In genomic region chr5:67643531-67643930, GRCh38 we compare ENCODE assay signal across 21 cellular contexts.
DNase-seq lines count a peak whose midpoint lies in the region; ATAC-seq, FAIRE-seq and TF ChIP-seq lines count a peak whose summit lies in the region.
"Had no signal": no experiment of that assay in that cellular context is flagged by ENCODE, and none has a peak within 500 bp of the region (broad histone marks: within the 10 kb centered on the region; RNA-seq: fewer than 3 reads in every experiment).

No MANE protein-coding gene starts in this region.

- POLR2A ChIA-PET in naive thymus-derived CD4-positive, alpha-beta T cell (lab: Charles Lee): no interaction called here

- no peak overlapping the region for H3K4me3 ChIP-seq in left ventricle myocardium inferior
- H3K4me3 ChIP-seq in astrocyte (ENCODE audit: insufficient read depth, low read depth, low read length): no peak overlapping the region
- H3K4me3 ChIP-seq in osteoblast (ENCODE audit: insufficient read depth, low read length): no peak overlapping the region
- H3K4me3 ChIP-seq in naive thymus-derived CD4-positive, alpha-beta T cell (ENCODE audit: low read length): no peak overlapping the region
- no peak overlapping the region for H3K4me3 ChIP-seq in MG63
- H3K4me3 ChIP-seq: GM23248 had no signal

- intact Hi-C loops in left ventricle myocardium inferior (cut with micrococcal nuclease) (no loop called here), Right ventricle myocardium inferior (cut with DNase I) (no loop called here), left colon (cut with DNase I, micrococcal nuclease) (no loop called here)
- intact Hi-C loops in naive thymus-derived CD4-positive, alpha-beta T cell (cut with micrococcal nuclease): no loop called here

- no peak overlapping the region for H3K4me3 Mint-ChIP-seq in astrocyte (ENCODE audit: unreplicated experiment)
- H3K4me3 Mint-ChIP-seq in naive thymus-derived CD4-positive, alpha-beta T cell: no peak overlapping the region
- H3K4me3 Mint-ChIP-seq: B cell; CD4-positive, alpha-beta memory T cell had no signal

- no peaks in the 10 kb centered on the region for H3K36me3 ChIP-seq in left ventricle myocardium inferior
- H3K36me3 ChIP-seq in astrocyte (ENCODE audit: insufficient read depth, low read length): no peaks in the 10 kb centered on the region
- no peaks in the 10 kb centered on the region for H3K36me3 ChIP-seq in osteoblast (ENCODE audit: insufficient read depth, low read length)
- no peaks in the 10 kb centered on the region for H3K36me3 ChIP-seq in naive thymus-derived CD4-positive, alpha-beta T cell (ENCODE audit: control insufficient read depth in 2 of 3, insufficient read depth in 3 of 3, low read length in 3 of 3)
- no peaks in the 10 kb centered on the region for H3K36me3 ChIP-seq in MG63

- H2AFZ ChIP-seq in astrocyte (ENCODE audit: low read depth, low read length) (no peak overlapping the region), osteoblast (ENCODE audit: low read length) (no peak overlapping the region)
- H2AFZ ChIP-seq: GM23248 had no signal

- H3K27me3 ChIP-seq in left ventricle myocardium inferior (ENCODE audit: low read depth) (no peaks in the 10 kb centered on the region), astrocyte (ENCODE audit: insufficient read depth, low read length) (no peaks in the 10 kb centered on the region), osteoblast (ENCODE audit: insufficient read depth, low read length) (no peaks in the 10 kb centered on the region), MG63 (no peaks in the 10 kb centered on the region)
- no peaks in the 10 kb centered on the region for H3K27me3 ChIP-seq in naive thymus-derived CD4-positive, alpha-beta T cell (ENCODE audit: control insufficient read depth in 2 of 2, insufficient read depth in 2 of 2, low read length in 2 of 2)

- peaks cover 40% of the 10 kb centered on the region for H3K4me1 ChIP-seq in left ventricle myocardium inferior
- peaks cover 8% of the 10 kb centered on the region for H3K4me1 ChIP-seq in astrocyte (ENCODE audit: insufficient read depth, low read length)
- H3K4me1 ChIP-seq in osteoblast (ENCODE audit: insufficient read depth, low read length): peaks cover 16% of the 10 kb centered on the region
- no peaks in the 10 kb centered on the region for H3K4me1 ChIP-seq in naive thymus-derived CD4-positive, alpha-beta T cell (ENCODE audit: control insufficient read depth in 2 of 2, insufficient read depth in 2 of 2, low read length in 2 of 2)

- H3K27ac ChIP-seq in left ventricle myocardium inferior (replicated peaks) (peak overlapping the region; percentile 48), astrocyte (ENCODE audit: low read depth, low read length) (no peak overlapping the region), osteoblast (ENCODE audit: low read depth, low read length) (no peak overlapping the region)
- no peak overlapping the region for H3K27ac ChIP-seq in naive thymus-derived CD4-positive, alpha-beta T cell (ENCODE audit: low read depth, low read length)
- H3K27ac ChIP-seq: 22Rv1, GM23248, KMS-11 had no signal

- no peaks in the 10 kb centered on the region for H3K9me3 Mint-ChIP-seq in astrocyte (ENCODE audit: unreplicated experiment)
- peaks cover 0 to 19% (median 2%) of the 10 kb centered on the region in 11 donors for H3K9me3 Mint-ChIP-seq in naive thymus-derived CD4-positive, alpha-beta T cell

- no peak for FAIRE-seq in astrocyte (lab: Jason Lieb, UNC)
- FAIRE-seq: GM19239, H54, HepG2, HTR-8/SVneo had no signal

- H3K4me2 ChIP-seq in astrocyte (ENCODE audit: low read length) (no peak overlapping the region), osteoblast (ENCODE audit: insufficient read depth, low read length) (no peak overlapping the region)
- H3K4me2 ChIP-seq: KMS-11 had no signal

- CTCF ChIA-PET in naive thymus-derived CD4-positive, alpha-beta T cell (lab: Charles Lee): no interaction called here

- TF ChIP-seq CTCF in left ventricle myocardium inferior (IDR thresholded peaks at IDR 0.05; ENCODE audit: borderline replicate concordance): no peak
- no peak for TF ChIP-seq CTCF in astrocyte (IDR thresholded peaks at IDR 0.05; ENCODE audit: insufficient read depth, low read depth, low read length)
- no peak for TF ChIP-seq CTCF in osteoblast (IDR thresholded peaks at IDR 0.05; ENCODE audit: extremely low read depth, low read depth, low read length)

- no peaks in the 10 kb centered on the region for H3K79me2 ChIP-seq in astrocyte (ENCODE audit: insufficient read depth, low read length)
- H3K79me2 ChIP-seq in osteoblast (ENCODE audit: insufficient read depth, low read length): no peaks in the 10 kb centered on the region

- no peak overlapping the region for H3K27ac Mint-ChIP-seq in astrocyte (ENCODE audit: unreplicated experiment)
- H3K27ac Mint-ChIP-seq in naive thymus-derived CD4-positive, alpha-beta T cell: no peak overlapping the region
- H3K27ac Mint-ChIP-seq: B cell; CD4-positive, alpha-beta memory T cell had no signal

- peaks cover 2% of the 10 kb centered on the region for H3K27me3 Mint-ChIP-seq in astrocyte (ENCODE audit: low read depth, unreplicated experiment)
- no peaks in the 10 kb centered on the region for H3K27me3 Mint-ChIP-seq in naive thymus-derived CD4-positive, alpha-beta T cell

- DNase-seq in left ventricle myocardium inferior (no peak), Right ventricle myocardium inferior (ENCODE audit: missing footprints) (no peak), astrocyte (ENCODE audit: low read depth) (peak; percentile 18), osteoblast (ENCODE audit: insufficient read length, low spot score, missing footprints) (peak; percentile 27), left colon (no peak), MG63 (no peak)
- DNase-seq in activated CD4-positive, alpha-beta T cell treated with anti-CD3 and anti-CD28 coated beads, Interleukin-2, amount 50 U/mL, for 4 hours: no peak
- no peak for DNase-seq in naive thymus-derived CD4-positive, alpha-beta T cell
- DNase-seq: C1 segment of cervical spinal cord; CD4-positive, alpha-beta memory T cell; DMS153; DMS79 treated with DMSO at 0.1 percent for 48 hours; GF-D8; GM23248 had no signal

- H3K4me1 Mint-ChIP-seq in astrocyte (ENCODE audit: low read depth, unreplicated experiment): peaks cover 10% of the 10 kb centered on the region
- peaks cover 0 to 10% (median 7%) of the 10 kb centered on the region in 7 donors for H3K4me1 Mint-ChIP-seq in naive thymus-derived CD4-positive, alpha-beta T cell
- H3K4me1 Mint-ChIP-seq: B cell had no signal

- H4K20me1 ChIP-seq in astrocyte (ENCODE audit: insufficient read depth, low read length) (no peaks in the 10 kb centered on the region), osteoblast (ENCODE audit: insufficient read depth, low read length) (no peaks in the 10 kb centered on the region)

- H3K9me3 ChIP-seq in left ventricle myocardium inferior (replicated peaks) (peaks cover 15% of the 10 kb centered on the region), astrocyte (ENCODE audit: insufficient read depth, low read depth, low read length) (no peaks in the 10 kb centered on the region), osteoblast (ENCODE audit: low read depth, low read length) (no peaks in the 10 kb centered on the region), MG63 (no peaks in the 10 kb centered on the region; the same call in 1 of the 2 replicates)
- H3K9me3 ChIP-seq in naive thymus-derived CD4-positive, alpha-beta T cell (ENCODE audit: control insufficient read depth in 2 of 3, low read length in 3 of 3): no peaks in the 10 kb centered on the region

- H3K36me3 Mint-ChIP-seq in astrocyte (ENCODE audit: low read depth, unreplicated experiment): no peaks in the 10 kb centered on the region
- H3K36me3 Mint-ChIP-seq in naive thymus-derived CD4-positive, alpha-beta T cell: no peaks in the 10 kb centered on the region
- H3K36me3 Mint-ChIP-seq: CD4-positive, alpha-beta memory T cell had no signal

- ATAC-seq in Right ventricle myocardium inferior (no peak), left colon (no peak)
- no peak for ATAC-seq in naive thymus-derived CD4-positive, alpha-beta T cell
- ATAC-seq: HepG2 had no signal

- no peak overlapping the region for H3K9ac ChIP-seq in astrocyte (ENCODE audit: low read length)
- H3K9ac ChIP-seq: GM23248, KMS-11 had no signal

Comparison
In these comparisons a context has a peak if more than half of its experiments do, and no peak if none do; other contexts are left out.
1. DNase-seq: peak in astrocyte (single experiment) and osteoblast (single experiment); none in left ventricle myocardium inferior (single experiment), Right ventricle myocardium inferior (single experiment), activated CD4-positive, alpha-beta T cell treated with anti-CD3 and anti-CD28 coated beads, Interleukin-2, amount 50 U/mL, for 4 hours (0 of 2), naive thymus-derived CD4-positive, alpha-beta T cell (0 of 9), left colon (0 of 2) and MG63 (single experiment).